8 cellular contexts compared by ENCODE assay signal in genomic region chr6:152338335-152339125, GRCh38.
DNase-seq lines count a peak whose midpoint lies in the region; ATAC-seq and TF ChIP-seq lines count a peak whose summit lies in the region.

No MANE protein-coding gene starts in this region.

- no peaks in the 10 kb centered on the region for H3K27me3 Mint-ChIP-seq in activated CD4-positive, alpha-beta T cell treated with anti-CD3 and anti-CD28 coated beads for 36 hours
- peaks cover 10% of the 10 kb centered on the region for H3K27me3 Mint-ChIP-seq in activated T-helper 2 cell treated with anti-CD3 and anti-CD28 coated beads, Interferon-gamma antibody, Interleukin-2, Interleukin-4, amounts not matched to agents 10 μg/mL and 5 μg/mL and 100 μg/mL, durations not matched to agents 14 hours and 24 hours and 36 hours (ENCODE audit: low read depth)

- no peak overlapping the region for H4K8ac ChIP-seq in mesendoderm (ENCODE audit: low read depth, low read length)

- no peaks in the 10 kb centered on the region for H3K4me1 ChIP-seq in mesendoderm (ENCODE audit: control insufficient read depth, low read depth, low read length)

- no CpG with 5 or more reads among the region's 10 CpGs for whole genome bisulfite sequencing in mesendoderm (ENCODE audit: extremely low coverage, insufficient coverage, low lambda C conversion rate)

- no peak overlapping the region for H3K23ac ChIP-seq in mesendoderm (ENCODE audit: low read length)

- CTCF ChIA-PET in activated CD4-positive, alpha-beta T cell treated with anti-CD3 and anti-CD28 coated beads for 36 hours (lab: Charles Lee) = interaction anchor here (0.6 to 4.2 kb wide), 30 partner anchors 8 to 1760 kb away, joined by 3 to 29 read pairs (median 3); no protein-coding TSS in a partner anchor

- no peak overlapping the region for H3K27ac ChIP-seq in mesendoderm (ENCODE audit: low read depth, low read length)

- DNase-seq in GM12865 (ENCODE audit: low read depth) (peak; percentile 48), LHCN-M2 (ENCODE audit: low read depth) (peak; percentile 36), dermis blood vessel endothelial cell (peak; percentile 72), mesendoderm (peak; percentile 22)
- peak; percentile 70 for DNase-seq in activated CD4-positive, alpha-beta T cell treated with anti-CD3 and anti-CD28 coated beads for 36 hours
- peak; percentile 18 to 48 for DNase-seq in stimulated activated CD8-positive, alpha-beta memory T cell treated with anti-CD3 and anti-CD28 coated beads, Interleukin-4, amount 100 ng/mL, for 1 hour (ENCODE audit: low read depth in 2 of 2, low spot score in 1 of 2)
- DNase-seq in activated T-helper 2 cell treated with anti-CD3 and anti-CD28 coated beads, Interferon-gamma antibody, Interleukin-2, Interleukin-4, amounts not matched to agents 10 μg/mL and 5 μg/mL and 100 μg/mL, durations not matched to agents 14 hours and 24 hours and 36 hours (ENCODE audit: low spot score) = no peak

- H4K5ac ChIP-seq in mesendoderm (ENCODE audit: low read length) = no peak overlapping the region

- H3K9ac ChIP-seq in mesendoderm (ENCODE audit: low read length) = no peak overlapping the region

- H3K56ac ChIP-seq in mesendoderm (ENCODE audit: low read length) = no peak overlapping the region

- H3K27ac Mint-ChIP-seq in activated CD4-positive, alpha-beta T cell treated with anti-CD3 and anti-CD28 coated beads for 36 hours = no peak overlapping the region
- H3K27ac Mint-ChIP-seq in activated T-helper 2 cell treated with anti-CD3 and anti-CD28 coated beads, Interferon-gamma antibody, Interleukin-2, Interleukin-4, amounts not matched to agents 10 μg/mL and 5 μg/mL and 100 μg/mL, durations not matched to agents 14 hours and 24 hours and 36 hours = no peak overlapping the region

- no peak overlapping the region for H3K18ac ChIP-seq in mesendoderm (ENCODE audit: low read length)

- peaks cover 2% of the 10 kb centered on the region for H3K4me1 Mint-ChIP-seq in activated CD4-positive, alpha-beta T cell treated with anti-CD3 and anti-CD28 coated beads for 36 hours
- peaks cover 10% of the 10 kb centered on the region for H3K4me1 Mint-ChIP-seq in activated T-helper 2 cell treated with anti-CD3 and anti-CD28 coated beads, Interferon-gamma antibody, Interleukin-2, Interleukin-4, amounts not matched to agents 10 μg/mL and 5 μg/mL and 100 μg/mL, durations not matched to agents 14 hours and 24 hours and 36 hours (ENCODE audit: low read depth)

- no peak overlapping the region for H3K4me2 ChIP-seq in mesendoderm (ENCODE audit: low read length)

- H2BK15ac ChIP-seq in mesendoderm (replicated peaks; ENCODE audit: low read depth) = no peak overlapping the region

- H3K79me1 ChIP-seq in mesendoderm (ENCODE audit: low read length) = no peaks in the 10 kb centered on the region

- no peak overlapping the region for H3K4ac ChIP-seq in mesendoderm (ENCODE audit: low read depth, low read length)

- H3K36me3 ChIP-seq in mesendoderm (ENCODE audit: control insufficient read depth, insufficient read depth, low read length) = no peaks in the 10 kb centered on the region

- H2AK5ac ChIP-seq in mesendoderm (ENCODE audit: low read length) = no peak overlapping the region

- peak; percentile 91 for TF ChIP-seq CTCF in GM12865 (IDR thresholded peaks at IDR 0.05; ENCODE audit: insufficient read depth, low read depth, low read length, missing control alignments)

- intact Hi-C loops in activated CD4-positive, alpha-beta T cell treated with anti-CD3 and anti-CD28 coated beads for 36 hours (cut with DNase I, micrococcal nuclease) = loop anchor here (1.0 kb wide), 1 partner anchor 36 kb away; no protein-coding TSS in a partner anchor
- intact Hi-C loops in activated T-helper 2 cell treated with anti-CD3 and anti-CD28 coated beads, Interferon-gamma antibody, Interleukin-2, Interleukin-4, amounts not matched to agents 10 μg/mL and 5 μg/mL and 100 μg/mL, durations not matched to agents 14 hours and 24 hours and 36 hours (cut with micrococcal nuclease) = loop anchor here (1.0 to 10.0 kb wide), 2 partner anchors 36 to 574 kb away; no protein-coding TSS in a partner anchor

- ATAC-seq in GM21825 (IDR thresholded peaks at IDR 0.05; ENCODE audit: unreplicated experiment) = peak; percentile 75
- peak; percentile 69 for ATAC-seq in activated CD4-positive, alpha-beta T cell treated with anti-CD3 and anti-CD28 coated beads for 36 hours

- no peaks in the 10 kb centered on the region for H3K9me3 Mint-ChIP-seq in activated CD4-positive, alpha-beta T cell treated with anti-CD3 and anti-CD28 coated beads for 36 hours (ENCODE audit: low read depth)
- no peaks in the 10 kb centered on the region for H3K9me3 Mint-ChIP-seq in activated T-helper 2 cell treated with anti-CD3 and anti-CD28 coated beads, Interferon-gamma antibody, Interleukin-2, Interleukin-4, amounts not matched to agents 10 μg/mL and 5 μg/mL and 100 μg/mL, durations not matched to agents 14 hours and 24 hours and 36 hours

- H3K4me3 ChIP-seq in GM12865 (ENCODE audit: low read depth, low read length) = no peak overlapping the region
- no peak overlapping the region for H3K4me3 ChIP-seq in mesendoderm (ENCODE audit: low read length)

- no peak overlapping the region for H2BK5ac ChIP-seq in mesendoderm (ENCODE audit: low read length)

- POLR2A ChIA-PET in activated CD4-positive, alpha-beta T cell treated with anti-CD3 and anti-CD28 coated beads for 36 hours (lab: Charles Lee) = no interaction called here

- no peak overlapping the region for H3K4me3 Mint-ChIP-seq in activated CD4-positive, alpha-beta T cell treated with anti-CD3 and anti-CD28 coated beads for 36 hours
- no peak overlapping the region for H3K4me3 Mint-ChIP-seq in activated T-helper 2 cell treated with anti-CD3 and anti-CD28 coated beads, Interferon-gamma antibody, Interleukin-2, Interleukin-4, amounts not matched to agents 10 μg/mL and 5 μg/mL and 100 μg/mL, durations not matched to agents 14 hours and 24 hours and 36 hours (ENCODE audit: low read depth)

- no peaks in the 10 kb centered on the region for H3K36me3 Mint-ChIP-seq in activated CD4-positive, alpha-beta T cell treated with anti-CD3 and anti-CD28 coated beads for 36 hours (ENCODE audit: low read depth)
- no peaks in the 10 kb centered on the region for H3K36me3 Mint-ChIP-seq in activated T-helper 2 cell treated with anti-CD3 and anti-CD28 coated beads, Interferon-gamma antibody, Interleukin-2, Interleukin-4, amounts not matched to agents 10 μg/mL and 5 μg/mL and 100 μg/mL, durations not matched to agents 14 hours and 24 hours and 36 hours (ENCODE audit: low read depth)

- H3K79me2 ChIP-seq in mesendoderm (ENCODE audit: control insufficient read depth, insufficient read depth, low read length) = no peaks in the 10 kb centered on the region

- H3K27me3 ChIP-seq in mesendoderm (ENCODE audit: insufficient read depth, low read length, poor library complexity) = no peaks in the 10 kb centered on the region

- H2BK120ac ChIP-seq in mesendoderm (ENCODE audit: low read depth, low read length) = no peak overlapping the region
